Comparison of ENCODE assay signal across 11 cellular contexts in the genomic region with DNA sequence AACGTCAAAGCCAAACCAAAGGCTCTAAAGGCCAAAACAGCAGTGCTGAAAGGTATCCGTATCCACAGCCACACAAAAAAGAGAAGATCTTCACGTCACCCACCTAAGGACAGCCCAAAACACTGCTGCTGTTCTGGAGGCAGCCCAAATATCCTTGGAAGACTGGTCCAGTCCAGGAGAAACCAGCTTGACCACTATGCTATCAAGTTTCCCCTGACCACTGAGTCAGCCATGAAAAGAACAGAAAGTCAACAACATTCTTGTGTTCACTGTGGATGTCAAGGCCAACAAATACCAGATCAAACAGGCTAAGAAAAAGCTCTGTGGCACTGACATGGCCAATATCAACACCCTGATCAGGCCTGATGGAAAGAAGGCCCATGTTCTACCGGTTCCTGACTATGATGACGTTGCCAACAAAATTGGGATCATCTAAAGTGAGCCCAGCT. TPM values are rescaled to one million over a fixed set of nuclear protein-coding genes. Genes with fewer than 3 reads are reported as not detected.
DNase-seq lines count a peak whose midpoint lies in the region; ATAC-seq and TF ChIP-seq lines count a peak whose summit lies in the region.
"Had no signal": no experiment of that assay in that cellular context is flagged by ENCODE, and none has a peak within 500 bp of the region (broad histone marks: within the 10 kb centered on the region; RNA-seq: fewer than 3 reads in every experiment).

No MANE protein-coding gene starts in this region.

- H3K27me3 ChIP-seq in osteoblast (ENCODE audit: insufficient read depth, low read length) (no peaks in the 10 kb centered on the region), suprapubic skin (no peaks in the 10 kb centered on the region)

- TF ChIP-seq EP300 in suprapubic skin (IDR thresholded peaks at IDR 0.05) = no peak

- H3K4me3 ChIP-seq in osteoblast (ENCODE audit: insufficient read depth, low read length) = no peak overlapping the region
- no peak overlapping the region for H3K4me3 ChIP-seq in suprapubic skin

- peak; percentile 72 for DNase-seq in DMS53 treated with DMSO at 0.1 percent for 48 hours (lab: John Stamatoyannopoulos, UW; ENCODE audit: unreplicated experiment)
- DNase-seq in RPMI7951 (ENCODE audit: low read depth) = peak; percentile 47
- peak; percentile 64 for DNase-seq in epithelial cell of prostate (ENCODE audit: low read depth, low spot score)
- DNase-seq in osteoblast (ENCODE audit: insufficient read length, low spot score, missing footprints) = peak; percentile 87
- no peak for DNase-seq in GDM1 (lab: John Stamatoyannopoulos, UW)
- no peak for DNase-seq in suprapubic skin (ENCODE audit: low spot score in 2 of 2)
- DNase-seq in UCSD-AML1 (lab: John Stamatoyannopoulos, UW; ENCODE audit: unreplicated experiment) = no peak
- DNase-seq: midbrain; NCI-H1417 treated with DMSO at 0.1 percent for 48 hours; stimulated activated CD4-positive, alpha-beta T cell treated with anti-CD3 and anti-CD28 coated beads, Interleukin-4, amount 100 ng/mL, for 1 hour had no signal

- H2AFZ ChIP-seq in osteoblast (ENCODE audit: low read length) = no peak overlapping the region

- H3K4me1 ChIP-seq in osteoblast (ENCODE audit: insufficient read depth, low read length) (peaks cover 14% of the 10 kb centered on the region), suprapubic skin (peaks cover 26% of the 10 kb centered on the region)

- TF ChIP-seq CTCF in osteoblast (IDR thresholded peaks at IDR 0.05; ENCODE audit: extremely low read depth, low read depth, low read length) = no peak
- TF ChIP-seq CTCF in suprapubic skin (IDR thresholded peaks at IDR 0.05) = no peak

- peaks cover 88% of the 10 kb centered on the region for H3K79me2 ChIP-seq in osteoblast (ENCODE audit: insufficient read depth, low read length)

- no peaks in the 10 kb centered on the region for H3K36me3 ChIP-seq in osteoblast (ENCODE audit: insufficient read depth, low read length)
- H3K36me3 ChIP-seq in suprapubic skin = no peaks in the 10 kb centered on the region

- H3K4me2 ChIP-seq in osteoblast (ENCODE audit: insufficient read depth, low read length) = peak overlapping the region; percentile 66

- H3K9me3 ChIP-seq in osteoblast (ENCODE audit: low read depth, low read length) (no peaks in the 10 kb centered on the region), suprapubic skin (no peaks in the 10 kb centered on the region)

- peak overlapping the region; percentile 24 for H3K27ac ChIP-seq in epithelial cell of prostate
- peak overlapping the region; percentile 80 for H3K27ac ChIP-seq in osteoblast (ENCODE audit: low read depth, low read length)
- no peak overlapping the region for H3K27ac ChIP-seq in suprapubic skin

- TF ChIP-seq POLR2A in suprapubic skin (IDR thresholded peaks at IDR 0.05) = no peak

- peaks cover 55% of the 10 kb centered on the region for H4K20me1 ChIP-seq in osteoblast (ENCODE audit: insufficient read depth, low read length)

- ATAC-seq in HG03039 (IDR thresholded peaks at IDR 0.05; ENCODE audit: unreplicated experiment) = no peak

- 86% methylated on average over 5 of the region's 5 CpGs for WGBS in suprapubic skin

RNA-seq across cellular contexts. Expression of gene ARID4B, which starts 32.1 kb away (rescaled TPM):
- total RNA-seq in RPMI7951 (2014; rRNA removed; shearing (Covaris generic)) = 13.2 and 16.9 TPM in 2 replicates
- total RNA-seq in osteoblast (33.7 and 47.4 TPM in 2 replicates), suprapubic skin (10 to 100 TPM; 21.4 to 62.7 (median 31.8) TPM)

RNA-seq across cellular contexts. Expression of gene GGPS1, which starts 32.4 kb away (rescaled TPM):
- total RNA-seq in RPMI7951 (2014; rRNA removed; shearing (Covaris generic)) = 30.0 and 37.7 TPM in 2 replicates
- total RNA-seq in osteoblast = 22.4 and 23.9 TPM in 2 replicates
- 10 to 100 TPM; 18.9 to 26.5 (median 21.4) TPM for total RNA-seq in suprapubic skin

Comparison
In these comparisons a context has a peak if more than half of its experiments do, and no peak if none do; other contexts are left out.
1. DNase-seq: peak in DMS53 treated with DMSO at 0.1 percent for 48 hours (single experiment), RPMI7951 (single experiment), epithelial cell of prostate (single experiment) and osteoblast (single experiment); none in GDM1 (single experiment), suprapubic skin (0 of 2) and UCSD-AML1 (single experiment).